ENCODE assay signal across 18 cellular contexts in genomic region chr20:62895539-62895938, GRCh38. TPM values are rescaled to one million over a fixed set of nuclear protein-coding genes. Genes with fewer than 3 reads are reported as not detected.
"Had no signal": no experiment of that assay in that cellular context is flagged by ENCODE, and none has a peak within 500 bp of the region (broad histone marks: within the 10 kb centered on the region; RNA-seq: fewer than 3 reads in every experiment).

No MANE protein-coding gene starts in this region.

- ATAC-seq: activated CD4-positive, alpha-beta T cell treated with anti-CD3 and anti-CD28 coated beads for 36 hours; esophagus mucosa; left lung; natural killer cell had no signal

- H3K4me3 Mint-ChIP-seq: activated CD4-positive, alpha-beta T cell treated with anti-CD3 and anti-CD28 coated beads for 36 hours; activated naive CD4-positive, alpha-beta T cell treated with anti-CD3 and anti-CD28 coated beads, Interleukin-2, amount 50 U/mL, for 24 hours; natural killer cell had no signal

- H3K27ac Mint-ChIP-seq: activated CD4-positive, alpha-beta T cell treated with anti-CD3 and anti-CD28 coated beads for 36 hours; activated naive CD4-positive, alpha-beta T cell treated with anti-CD3 and anti-CD28 coated beads, Interleukin-2, amount 50 U/mL, for 24 hours; natural killer cell had no signal

- H3K9me3 Mint-ChIP-seq: activated naive CD4-positive, alpha-beta T cell treated with anti-CD3 and anti-CD28 coated beads, Interleukin-2, amount 50 U/mL, for 24 hours; natural killer cell had no signal

- H3K4me3 ChIP-seq: left lung, right atrium auricular region, transverse colon had no signal

- H3K27ac ChIP-seq: left lung, right atrium auricular region, transverse colon, WERI-Rb-1 had no signal

- H3K27me3 ChIP-seq: left lung, right atrium auricular region, transverse colon had no signal

- H3K27me3 Mint-ChIP-seq: activated CD4-positive, alpha-beta T cell treated with anti-CD3 and anti-CD28 coated beads for 36 hours; activated naive CD4-positive, alpha-beta T cell treated with anti-CD3 and anti-CD28 coated beads, Interleukin-2, amount 50 U/mL, for 24 hours had no signal

- H3K9me3 ChIP-seq: left lung, right atrium auricular region, transverse colon had no signal

- DNase-seq: activated CD4-positive, alpha-beta T cell treated with anti-CD3 and anti-CD28 coated beads for 36 hours; activated effector memory CD4-positive, alpha-beta T cell treated with Interleukin-2 at 50 U/mL for 16 hours; caudate nucleus; hippocampal formation; left lung; mesendoderm; natural killer cell; stimulated activated CD4-positive, alpha-beta T cell treated with anti-CD3 and anti-CD28 coated beads, Interleukin-15, amount 100 ng/mL, for 24 hours; stimulated activated CD4-positive, alpha-beta T cell treated with anti-CD3 and anti-CD28 coated beads, Interleukin-4, amount 100 ng/mL, for 1 hour; stimulated activated naive CD4-positive, alpha-beta T cell treated with Interleukin-2 at 50 U/mL for 16 hours; substantia nigra; transverse colon; WERI-Rb-1 had no signal

RNA-seq across cellular contexts. Expression of gene SLC17A9, which starts 57.0 kb away (rescaled TPM):
- total RNA-seq: skeletal muscle tissue had no signal
- polyA plus RNA-seq: keratinocyte had no signal
